ENCODE assay signal across 19 cellular contexts in genomic region chr4:146255874-146256273, GRCh38. TPM values are rescaled to one million over a fixed set of nuclear protein-coding genes. Genes with fewer than 3 reads are reported as not detected.
DNase-seq lines count a peak whose midpoint lies in the region; FAIRE-seq and TF ChIP-seq lines count a peak whose summit lies in the region.
"Had no signal": no experiment of that assay in that cellular context is flagged by ENCODE, and none has a peak within 500 bp of the region (broad histone marks: within the 10 kb centered on the region; RNA-seq: fewer than 3 reads in every experiment).

No MANE protein-coding gene starts in this region.

- CTCF ChIA-PET in AG04449 (lab: Yijun Ruan, JAX): no interaction called here

- FAIRE-seq in HTR-8/SVneo (lab: Jason Lieb, UNC): peak; percentile 51
- FAIRE-seq: colon had no signal

- no peaks in the 10 kb centered on the region for H3K27me3 ChIP-seq in vagina
- H3K27me3 ChIP-seq: BLaER1 had no signal

- intact Hi-C loops in vagina (cut with DNase I): no loop called here

- H3K9me3 ChIP-seq in vagina: no peaks in the 10 kb centered on the region
- H3K9me3 ChIP-seq: BLaER1, mucosa of descending colon had no signal

- H3K4me1 ChIP-seq in vagina: no peaks in the 10 kb centered on the region
- H3K4me1 ChIP-seq: BLaER1 had no signal

- no peaks in the 10 kb centered on the region for H3K36me3 ChIP-seq in vagina
- H3K36me3 ChIP-seq: BLaER1 had no signal

- DNase-seq in AG04449 (ENCODE audit: low read depth, low spot score) (peak; percentile 61), HTR-8/SVneo (ENCODE audit: insufficient read length, low spot score) (peak; percentile 45), astrocyte of the hippocampus (ENCODE audit: low read depth, low spot score) (peak; percentile 78), kidney tubule cell (ENCODE audit: low spot score) (peak; percentile 71), NCI-H774 (lab: John Stamatoyannopoulos, UW) (no peak), NCI-H2196 (lab: John Stamatoyannopoulos, UW; ENCODE audit: unreplicated experiment) (no peak), NCI-H187 (lab: John Stamatoyannopoulos, UW) (no peak), vagina (ENCODE audit: extremely low spot score in 2 of 2) (no peak)
- DNase-seq: activated naive CD4-positive, alpha-beta T cell treated with anti-CD3 and anti-CD28 coated beads, Interleukin-2, amount 10 ng/mL, durations not matched to agents 7 days and 5 days; DMS79; mucosa of descending colon; NCI-H187 treated with DMSO at 0.1 percent for 48 hours; NCI-H82; stimulated activated CD4-positive, alpha-beta T cell treated with anti-CD3 and anti-CD28 coated beads, Interleukin-1b, Interleukin-23, amount 100 ng/mL, for 48 hours; WERI-Rb-1 had no signal

- H3K4me3 ChIP-seq in AG04449 (ENCODE audit: low read depth, low read length) (no peak overlapping the region), vagina (no peak overlapping the region)
- H3K4me3 ChIP-seq: BLaER1, mucosa of descending colon had no signal

- no peak for TF ChIP-seq CTCF in AG04449 (IDR thresholded peaks at IDR 0.05; ENCODE audit: insufficient read depth, low read length, missing control alignments)
- TF ChIP-seq CTCF in vagina (IDR thresholded peaks at IDR 0.05): no peak

- H3K27ac ChIP-seq in vagina: no peak overlapping the region
- H3K27ac ChIP-seq: BLaER1, WERI-Rb-1 had no signal

- TF ChIP-seq POLR2A in vagina (IDR thresholded peaks at IDR 0.05): no peak

- POLR2A ChIA-PET in AG04449 (lab: Yijun Ruan, JAX): no interaction called here

RNA-seq across cellular contexts. Expression of gene REELD1, which starts 41.5 kb away (rescaled TPM):
- 0.74 TPM for total RNA-seq in vagina
- total RNA-seq: esophagus mucosa, SK-MEL-5 had no signal

Comparison
In these comparisons a context has a peak if more than half of its experiments do, and no peak if none do; other contexts are left out.
1. DNase-seq: peak in AG04449 (single experiment), HTR-8/SVneo (single experiment), astrocyte of the hippocampus (single experiment) and kidney tubule cell (single experiment); none in NCI-H774 (single experiment), NCI-H2196 (single experiment), NCI-H187 (0 of 2) and vagina (0 of 2).